ENCODE assay signal across 1 cellular context in the genomic region with DNA sequence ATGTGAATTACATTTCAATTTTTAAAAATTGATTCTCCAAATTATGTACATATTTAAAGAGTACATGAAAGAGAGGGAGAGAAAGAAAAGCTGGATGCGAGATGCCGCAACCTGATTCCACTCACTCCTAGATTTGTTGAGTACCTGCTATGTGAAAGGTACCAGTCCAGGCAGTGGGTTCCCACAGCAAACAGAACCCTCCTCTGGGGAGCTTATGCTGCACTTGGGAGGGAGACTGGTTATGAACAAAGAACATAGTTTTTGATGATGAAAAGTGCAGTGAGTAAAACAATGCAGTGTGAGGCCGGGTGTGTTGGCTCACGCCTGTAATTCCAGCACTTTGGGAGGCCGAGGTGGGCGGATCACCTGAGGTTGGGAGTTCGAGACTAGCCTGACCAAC.
TF ChIP-seq lines count a peak whose summit lies in the region.

No MANE protein-coding gene starts in this region.

TF ChIP-seq in H1, 55 proteins besides CTCF, POLR2A, EP300 and RAD21:
- TF ChIP-seq RNF2 (IDR thresholded peaks at IDR 0.05; ENCODE audit: borderline replicate concordance, low read depth, low read length, missing control alignments, poor library complexity, severe bottlenecking): no peak
- no peak for TF ChIP-seq CTBP2 (IDR thresholded peaks at IDR 0.05; ENCODE audit: borderline replicate concordance, insufficient read depth, insufficient read length, low read length)
- no peak for TF ChIP-seq BACH1 (IDR thresholded peaks at IDR 0.05; ENCODE audit: low read length)
- TF ChIP-seq, protein P1, sequence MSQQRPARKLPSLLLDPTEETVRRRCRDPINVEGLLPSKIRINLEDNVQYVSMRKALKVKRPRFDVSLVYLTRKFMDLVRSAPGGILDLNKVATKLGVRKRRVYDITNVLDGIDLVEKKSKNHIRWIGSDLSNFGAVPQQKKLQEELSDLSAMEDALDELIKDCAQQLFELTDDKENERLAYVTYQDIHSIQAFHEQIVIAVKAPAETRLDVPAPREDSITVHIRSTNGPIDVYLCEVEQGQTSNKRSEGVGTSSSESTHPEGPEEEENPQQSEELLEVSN (IDR thresholded peaks at IDR 0.05): no peak
- no peak for TF ChIP-seq SIN3A (conservative IDR thresholded peaks at IDR 0.05 in 1 of 2, IDR thresholded peaks at IDR 0.05 in 1 of 2; ENCODE audit: low read depth in 1 of 2, low read length in 2 of 2)
- TF ChIP-seq NANOG (IDR thresholded peaks at IDR 0.05; ENCODE audit: insufficient read depth, low read depth, low read length, poor library complexity, severe bottlenecking): no peak
- no peak for TF ChIP-seq KDM1A (IDR thresholded peaks at IDR 0.05; ENCODE audit: borderline replicate concordance, low read length)
- no peak for TF ChIP-seq KDM5A (IDR thresholded peaks at IDR 0.05; ENCODE audit: low read length)
